ENCODE assay signal across 18 cellular contexts in genomic region chr1:96080925-96081324, GRCh38.
DNase-seq lines count a peak whose midpoint lies in the region; ATAC-seq and TF ChIP-seq lines count a peak whose summit lies in the region.
"Had no signal": no experiment of that assay in that cellular context is flagged by ENCODE, and none has a peak within 500 bp of the region (broad histone marks: within the 10 kb centered on the region; RNA-seq: fewer than 3 reads in every experiment).

No MANE protein-coding gene starts in this region.

- peak; percentile 33; the same call in 1 of the 2 replicates for TF ChIP-seq CTCF in AG04450 (IDR thresholded peaks at IDR 0.05; ENCODE audit: low read depth, low read length)
- peak; percentile 18; the same call in 1 of the 2 replicates for TF ChIP-seq CTCF in Panc1 (IDR thresholded peaks at IDR 0.05)
- no peak for TF ChIP-seq CTCF in fibroblast of the aortic adventitia (IDR thresholded peaks at IDR 0.05; ENCODE audit: insufficient read depth, low read length)
- no peak for TF ChIP-seq CTCF in sigmoid colon (IDR thresholded peaks at IDR 0.05)
- no peak for TF ChIP-seq CTCF in thyroid gland (IDR thresholded peaks at IDR 0.05)

- POLR2A ChIA-PET in AG04450 (lab: Yijun Ruan, JAX) = no interaction called here
- POLR2A ChIA-PET in Panc1 (lab: Charles Lee) = no interaction called here

- BruUV-seq in Panc1 (replicated peaks; lab: Mats Ljungman, UMichigan) = no TSS peak

- DNase-seq in AG04450 (ENCODE audit: low read depth, low spot score) (no peak), H7 (peak; percentile 9), Panc1 (ENCODE audit: low read depth, low spot score) (no peak), fibroblast of the aortic adventitia (ENCODE audit: low read depth) (peak; percentile 7), SKM-1 treated with dmso at 0.1 percent for 144 hours (lab: John Stamatoyannopoulos, UW; ENCODE audit: unreplicated experiment) (no peak), sigmoid colon (no peak), thyroid gland (no peak)
- DNase-seq in activated T-cell treated with anti-CD3 and anti-CD28 coated beads, Interleukin-2, amount 50 U/mL, for 48 hours = no peak
- DNase-seq: activated naive CD4-positive, alpha-beta T cell treated with anti-CD3 and anti-CD28 coated beads, Interleukin-2, amount 10 ng/mL, durations not matched to agents 7 days and 5 days; HFFc6; midbrain; NCI-H1436; NCI-H446; right lobe of liver; stimulated activated CD4-positive, alpha-beta T cell treated with anti-CD3 and anti-CD28 coated beads, Interleukin-2, amount 100 ng/mL, for 48 hours; stimulated activated CD8-positive, alpha-beta memory T cell treated with anti-CD3 and anti-CD28 coated beads, Interleukin-4, amount 100 ng/mL, for 48 hours; tibial artery had no signal

- ATAC-seq in Panc1 = no peak
- ATAC-seq: right lobe of liver had no signal

- H3K27ac ChIP-seq in AG04450 (ENCODE audit: low read depth, low read length) (no peak overlapping the region), Panc1 (ENCODE audit: low read length) (no peak overlapping the region), sigmoid colon (no peak overlapping the region), thyroid gland (no peak overlapping the region)
- H3K27ac ChIP-seq: neutrophil, right lobe of liver, tibial artery had no signal

- no peak for TF ChIP-seq EP300 in sigmoid colon (IDR thresholded peaks at IDR 0.05)

- H3K27me3 ChIP-seq in AG04450 (ENCODE audit: control insufficient read depth, insufficient read depth, low read length) (no peaks in the 10 kb centered on the region), H7 (ENCODE audit: control insufficient read depth, insufficient read depth, low read length) (no peaks in the 10 kb centered on the region), Panc1 (ENCODE audit: control insufficient read depth, insufficient read depth, low read length) (no peaks in the 10 kb centered on the region), sigmoid colon (no peaks in the 10 kb centered on the region), thyroid gland (no peaks in the 10 kb centered on the region)
- H3K27me3 ChIP-seq: neutrophil, right lobe of liver, tibial artery had no signal

- no peaks in the 10 kb centered on the region for H3K9me3 ChIP-seq in AG04450 (ENCODE audit: control insufficient read depth, insufficient read depth, low read length)
- H3K9me3 ChIP-seq in Panc1 (ENCODE audit: control insufficient read depth, insufficient read depth, low read depth, low read length) = no peaks in the 10 kb centered on the region
- H3K9me3 ChIP-seq in sigmoid colon = no peaks in the 10 kb centered on the region
- no peaks in the 10 kb centered on the region for H3K9me3 ChIP-seq in thyroid gland
- H3K9me3 ChIP-seq: neutrophil, right lobe of liver, tibial artery had no signal

- no peaks in the 10 kb centered on the region for H3K36me3 ChIP-seq in H7 (replicated peaks; ENCODE audit: control insufficient read depth, insufficient read depth, low read length)
- H3K36me3 ChIP-seq in Panc1 (ENCODE audit: control insufficient read depth, insufficient read depth, low read length) = no peaks in the 10 kb centered on the region
- no peaks in the 10 kb centered on the region for H3K36me3 ChIP-seq in sigmoid colon
- no peaks in the 10 kb centered on the region for H3K36me3 ChIP-seq in thyroid gland
- H3K36me3 ChIP-seq: neutrophil, right lobe of liver, tibial artery had no signal

- in situ Hi-C loops in Panc1 (cut with HindIII; ENCODE audit: low pct_unique_long_range_greater_than_20kb, low sequenced_read_pairs) = no loop called here

- CTCF ChIA-PET in AG04450 (lab: Charles Lee) (interaction anchor here (1.4 kb wide), 1 partner anchor 9 kb away, joined by 4 read pairs; no protein-coding TSS in a partner anchor), Panc1 (lab: Charles Lee) (no interaction called here)

- no peak for TF ChIP-seq POLR2A in sigmoid colon (IDR thresholded peaks at IDR 0.05)
- no peak for TF ChIP-seq POLR2A in thyroid gland (IDR thresholded peaks at IDR 0.05)

- H3K4me1 ChIP-seq in Panc1 (ENCODE audit: control insufficient read depth, insufficient read depth, low read length) (no peaks in the 10 kb centered on the region), sigmoid colon (no peaks in the 10 kb centered on the region), thyroid gland (no peaks in the 10 kb centered on the region)
- H3K4me1 ChIP-seq: right lobe of liver had no signal

- WGBS in sigmoid colon, 2 donors = 93 to 94% methylated on average over 5 of the region's 5 CpGs
- 86 to 91% methylated on average over 5 of the region's 5 CpGs for WGBS in thyroid gland, 2 donors

- H3K4me3 ChIP-seq in AG04450 (ENCODE audit: low read depth, low read length) (no peak overlapping the region), H7 (ENCODE audit: insufficient read depth, low read depth, low read length) (no peak overlapping the region), Panc1 (ENCODE audit: low read depth in 2 of 2, low read length in 2 of 2) (no peak overlapping the region), fibroblast of the aortic adventitia (ENCODE audit: low read depth, low read length) (no peak overlapping the region), sigmoid colon (no peak overlapping the region), thyroid gland (replicated peaks in 1 of 3) (no peak overlapping the region)
- H3K4me3 ChIP-seq: right lobe of liver, tibial artery had no signal

- intact Hi-C loops in Panc1 (cut with micrococcal nuclease; ENCODE audit: unreplicated experiment) = no loop called here
- intact Hi-C loops in sigmoid colon (cut with DNase I) = no loop called here
- intact Hi-C loops in thyroid gland (cut with DNase I) = no loop called here

Comparison
In these comparisons a context has a peak if more than half of its experiments do, and no peak if none do; other contexts are left out.
1. DNase-seq: peak in H7 (single experiment) and fibroblast of the aortic adventitia (single experiment); none in AG04450 (single experiment), Panc1 (single experiment), SKM-1 treated with dmso at 0.1 percent for 144 hours (single experiment), sigmoid colon (single experiment), activated T-cell treated with anti-CD3 and anti-CD28 coated beads, Interleukin-2, amount 50 U/mL, for 48 hours (0 of 2) and thyroid gland (0 of 2).
2. CTCF ChIP-seq: peak in AG04450 (single experiment) and Panc1 (single experiment); none in fibroblast of the aortic adventitia (single experiment), sigmoid colon (0 of 4) and thyroid gland (0 of 6).